17 cellular contexts compared by ENCODE assay signal in genomic region chr7:6656413-6656812, GRCh38.
"Had no signal": no experiment of that assay in that cellular context is flagged by ENCODE, and none has a peak within 500 bp of the region (broad histone marks: within the 10 kb centered on the region; RNA-seq: fewer than 3 reads in every experiment).

No MANE protein-coding gene starts in this region.

- H3K27me3 ChIP-seq: dorsolateral prefrontal cortex, heart right ventricle, tibial artery, upper lobe of left lung had no signal

- H3K9ac ChIP-seq: parathyroid adenoma had no signal

- H3K27ac ChIP-seq: dorsolateral prefrontal cortex, gastrocnemius medialis, heart right ventricle, left lung, lower lobe of right lung, parathyroid adenoma, tibial artery, upper lobe of left lung had no signal

- H3K9me3 ChIP-seq: gastrocnemius medialis had no signal

- DNase-seq: cortex of kidney; effector CD8-positive, alpha-beta T cell; gastrocnemius medialis; heart right ventricle; lower lobe of right lung; midbrain; naive B cell; occipital lobe; stimulated activated CD4-positive, alpha-beta T cell treated with anti-CD3 and anti-CD28 coated beads, Interleukin-2, amount 100 ng/mL, for 48 hours; stimulated activated naive CD8-positive, alpha-beta T cell treated with anti-CD3 and anti-CD28 coated beads, Interleukin-15, Interleukin-2, amounts not matched to agents 100 U/mL and 50 U/mL, for 24 hours; upper lobe of left lung had no signal

- H3K4me3 ChIP-seq: dorsolateral prefrontal cortex, gastrocnemius medialis, heart right ventricle, left lung, lower lobe of right lung, smooth muscle cell, tibial artery, upper lobe of left lung had no signal

- FAIRE-seq: endometrium had no signal

- H3K4me1 ChIP-seq: gastrocnemius medialis, heart right ventricle, lower lobe of right lung, tibial artery, upper lobe of left lung had no signal
